In the genomic region with DNA sequence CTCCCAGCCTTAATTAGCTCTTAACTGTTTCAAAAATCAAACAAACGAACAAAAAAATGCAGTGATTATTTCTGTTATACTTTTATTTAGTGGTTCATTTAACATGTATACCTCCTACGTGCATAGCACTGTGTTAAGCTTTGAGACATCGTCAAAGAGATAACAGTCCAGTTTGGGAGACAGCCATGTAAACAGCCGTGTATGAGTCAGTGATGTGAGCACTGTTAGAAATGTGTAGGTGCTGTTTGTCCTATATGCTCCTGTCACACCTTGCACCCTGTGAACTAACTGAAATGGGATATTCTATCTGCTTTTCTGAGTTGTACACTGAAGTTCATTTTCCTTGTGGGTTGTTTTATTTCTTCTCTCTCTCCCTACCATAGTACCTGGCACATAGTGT, we compare ENCODE assay signal across 26 cellular contexts.
A peak's percentile ranks its signal among the peaks of the same experiment; 100 is the strongest.
DNase-seq lines count a peak whose midpoint lies in the region; ATAC-seq and TF ChIP-seq lines count a peak whose summit lies in the region.
"Had no signal": no experiment of that assay in that cellular context is flagged by ENCODE, and none has a peak within 500 bp of the region (broad histone marks: within the 10 kb centered on the region; RNA-seq: fewer than 3 reads in every experiment).

No MANE protein-coding gene starts in this region.

- H3K27ac ChIP-seq in GM23338 (ENCODE audit: low read depth): peak overlapping the region; percentile 12; the same call in 1 of the 2 replicates
- H3K27ac ChIP-seq: A549; BLaER1 treated with 17β-estradiol and CSF1 and Interleukin-3, amounts not matched to agents 10 nM and 100 nM; SJSA1 had no signal

- no peaks in the 10 kb centered on the region for H3K27me3 ChIP-seq in GM23338 (ENCODE audit: insufficient read depth)
- H3K27me3 ChIP-seq: BLaER1 treated with 17β-estradiol and CSF1 and Interleukin-3, amounts not matched to agents 10 nM and 100 nM; SJSA1 had no signal

- H3K4me3 ChIP-seq in GM23338: no peak overlapping the region
- H3K4me3 ChIP-seq: A549; BLaER1 treated with 17β-estradiol and CSF1 and Interleukin-3, amounts not matched to agents 10 nM and 100 nM; SJSA1 had no signal

- no peak overlapping the region for H3K4me2 ChIP-seq in GM23338
- H3K4me2 ChIP-seq: A549; BLaER1 treated with 17β-estradiol and CSF1 and Interleukin-3, amounts not matched to agents 10 nM and 100 nM had no signal

- H3K27ac Mint-ChIP-seq in GM23338: no peak overlapping the region
- peak overlapping the region; percentile 5 to 22 for H3K27ac Mint-ChIP-seq in T-cell
- H3K27ac Mint-ChIP-seq: CD4-positive, alpha-beta T cell had no signal

- H3K4me3 Mint-ChIP-seq in GM23338 (no peak overlapping the region), T-cell (no peak overlapping the region)
- H3K4me3 Mint-ChIP-seq: CD4-positive, alpha-beta T cell had no signal

- POLR2A ChIA-PET in T-cell (lab: Charles Lee): no interaction called here

- peaks cover 100% of the 10 kb centered on the region for H3K79me2 ChIP-seq in GM23338 (replicated peaks; ENCODE audit: insufficient read depth)

- H3K9me3 Mint-ChIP-seq in GM23338: peaks cover 5% of the 10 kb centered on the region; the same call in 2 of the 3 replicates
- no peaks in the 10 kb centered on the region for H3K9me3 Mint-ChIP-seq in T-cell
- H3K9me3 Mint-ChIP-seq: CD4-positive, alpha-beta T cell had no signal

- TF ChIP-seq POLR2A in erythroblast (IDR thresholded peaks at IDR 0.05; ENCODE audit: low read length) (no peak), GM18505 (IDR thresholded peaks at IDR 0.05; ENCODE audit: borderline replicate concordance, extremely low read depth, insufficient read depth, insufficient read length) (no peak)

- DNase-seq in GM23338 (ENCODE audit: low spot score) (no peak), T-cell (no peak), erythroblast (lab: John Stamatoyannopoulos, UW) (peak; percentile 4 to 18), superior temporal gyrus (ENCODE audit: extremely low spot score) (peak; percentile 57), Kasumi-1 (lab: John Stamatoyannopoulos, UW) (no peak)
- DNase-seq in stimulated activated CD8-positive, alpha-beta memory T cell treated with anti-CD3 and anti-CD28 coated beads, Interleukin-4, amount 100 ng/mL, for 48 hours: no peak
- DNase-seq: AML-193; CD4-positive, alpha-beta T cell; COR-L47; DMS 273 treated with DMSO at 0.1 percent for 48 hours; DMS79; EL; GDM1; KG1; NCI-H1048; NCI-H1417; NCI-H1694; NCI-H2029 treated with DMSO at 0.1 percent for 48 hours; NCI-H446 treated with DMSO at 0.1 percent for 48 hours; NCI-H526; Right ventricle myocardium superior; RPMI8226 had no signal

- no peaks in the 10 kb centered on the region for H3K4me1 ChIP-seq in GM23338 (ENCODE audit: insufficient read depth)
- H3K4me1 ChIP-seq: A549; BLaER1 treated with 17β-estradiol and CSF1 and Interleukin-3, amounts not matched to agents 10 nM and 100 nM; SJSA1 had no signal

- H3K36me3 Mint-ChIP-seq in GM23338 (ENCODE audit: low read depth) (peaks cover 82% of the 10 kb centered on the region), T-cell (peaks cover 20% of the 10 kb centered on the region)

- TF ChIP-seq CTCF in GM23338 (conservative IDR thresholded peaks at IDR 0.05; ENCODE audit: low read depth in 2 of 2): no peak

- peaks cover 7% of the 10 kb centered on the region; the same call in 1 of the 2 replicates for H3F3A ChIP-seq in GM23338 (replicated peaks; ENCODE audit: low read depth)

- H2AFZ ChIP-seq in GM23338: no peak overlapping the region

- no peaks in the 10 kb centered on the region for H3K9me2 ChIP-seq in GM23338 (ENCODE audit: insufficient read depth)

- H3K27me3 Mint-ChIP-seq in GM23338 (ENCODE audit: insufficient read depth, low read depth, poor library complexity): no peaks in the 10 kb centered on the region
- H3K27me3 Mint-ChIP-seq in T-cell: no peaks in the 10 kb centered on the region
- H3K27me3 Mint-ChIP-seq: CD4-positive, alpha-beta T cell had no signal

- H3K4me1 Mint-ChIP-seq in GM23338: no peaks in the 10 kb centered on the region
- H3K4me1 Mint-ChIP-seq in T-cell: peaks cover 9 to 13% (median 10%) of the 10 kb centered on the region in 3 donors

- CTCF ChIA-PET in T-cell (lab: Charles Lee): no interaction called here

- peaks cover 46% of the 10 kb centered on the region for H4K20me1 ChIP-seq in GM23338 (replicated peaks; ENCODE audit: insufficient read depth)
- H4K20me1 ChIP-seq: BLaER1 treated with 17β-estradiol and CSF1 and Interleukin-3, amounts not matched to agents 10 nM and 100 nM had no signal

- H3K36me3 ChIP-seq in GM23338 (ENCODE audit: insufficient read depth): peaks cover 55% of the 10 kb centered on the region
- H3K36me3 ChIP-seq: SJSA1 had no signal

- no peak for ATAC-seq in GM23338
- ATAC-seq in T-cell (replicated peaks in 1 of 4): no peak
- no peak for ATAC-seq in GM18505 (IDR thresholded peaks at IDR 0.05; ENCODE audit: unreplicated experiment)
- ATAC-seq: A549 had no signal

TF ChIP-seq in GM23338, 12 proteins besides CTCF, POLR2A, EP300 and RAD21 (continues in another document):
- TF ChIP-seq NANOG (IDR thresholded peaks at IDR 0.05; ENCODE audit: borderline replicate concordance) (no peak), ZNF114 (CRISPR knock-in tag; IDR thresholded peaks at IDR 0.05) (no peak), EZH2 (IDR thresholded peaks at IDR 0.05; ENCODE audit: low read depth, unreplicated experiment) (no peak), CREB1 (CRISPR knock-in tag; IDR thresholded peaks at IDR 0.05; ENCODE audit: low read depth) (no peak), POLR2AphosphoS5 (IDR thresholded peaks at IDR 0.05; ENCODE audit: low read depth) (no peak), EZH2phosphoT487 (IDR thresholded peaks at IDR 0.05; ENCODE audit: unreplicated experiment) (no peak), ZNF331 (CRISPR knock-in tag; IDR thresholded peaks at IDR 0.05; ENCODE audit: low read depth) (no peak), ZNF462 (CRISPR knock-in tag; IDR thresholded peaks at IDR 0.05) (no peak)

Comparison
In these comparisons a context has a peak if more than half of its experiments do, and no peak if none do; other contexts are left out.
1. DNase-seq: peak in erythroblast (2 of 2) and superior temporal gyrus (single experiment); none in GM23338 (single experiment), T-cell (0 of 34), Kasumi-1 (0 of 2) and stimulated activated CD8-positive, alpha-beta memory T cell treated with anti-CD3 and anti-CD28 coated beads, Interleukin-4, amount 100 ng/mL, for 48 hours (single experiment).